Comparison of ENCODE assay signal across 15 cellular contexts in the genomic region with DNA sequence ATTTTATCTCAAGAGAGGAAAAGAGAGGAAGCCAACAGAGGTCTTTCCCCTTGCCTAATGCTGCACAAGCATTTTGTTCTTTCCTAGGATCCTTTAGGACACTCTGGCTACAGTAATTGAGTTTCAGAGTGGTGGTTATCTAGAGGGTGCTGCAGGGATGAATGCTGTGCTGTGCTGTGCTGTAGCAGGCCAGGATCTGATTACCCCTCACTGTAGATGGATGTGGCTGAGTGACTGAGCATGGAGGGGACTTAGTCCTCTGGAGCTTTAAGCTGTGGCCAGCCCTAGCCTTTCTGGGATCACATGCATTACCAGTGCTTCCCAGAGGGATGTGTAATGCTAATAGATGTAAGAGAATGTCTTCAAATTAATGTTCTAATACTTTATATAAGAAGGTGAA.
A peak's percentile ranks its signal among the peaks of the same experiment; 100 is the strongest.
DNase-seq lines count a peak whose midpoint lies in the region; ATAC-seq lines count a peak whose summit lies in the region.
"Had no signal": no experiment of that assay in that cellular context is flagged by ENCODE, and none has a peak within 500 bp of the region (broad histone marks: within the 10 kb centered on the region; RNA-seq: fewer than 3 reads in every experiment).

No MANE protein-coding gene starts in this region.

- no peak overlapping the region for H3K4me3 ChIP-seq in mesendoderm (ENCODE audit: low read length)

- peak overlapping the region; percentile 43 for H3K4me3 Mint-ChIP-seq in activated naive CD4-positive, alpha-beta T cell treated with anti-CD3 and anti-CD28 coated beads, Interleukin-2, amount 50 U/mL, for 24 hours
- H3K4me3 Mint-ChIP-seq in T-cell: peak overlapping the region in 1 of 3 donors; percentile 77

- H3K9ac ChIP-seq in mesendoderm (ENCODE audit: low read length): no peak overlapping the region

- H3K27me3 Mint-ChIP-seq in activated naive CD4-positive, alpha-beta T cell treated with anti-CD3 and anti-CD28 coated beads, Interleukin-2, amount 50 U/mL, for 24 hours: no peaks in the 10 kb centered on the region
- no peaks in the 10 kb centered on the region for H3K27me3 Mint-ChIP-seq in T-cell

- no peak overlapping the region for H4K8ac ChIP-seq in mesendoderm (ENCODE audit: low read depth, low read length)

- H3K79me1 ChIP-seq in mesendoderm (ENCODE audit: low read length): no peaks in the 10 kb centered on the region

- no peaks in the 10 kb centered on the region for H3K27me3 ChIP-seq in mesendoderm (ENCODE audit: insufficient read depth, low read length, poor library complexity)

- H3K18ac ChIP-seq in mesendoderm (ENCODE audit: low read length): no peak overlapping the region

- H2BK120ac ChIP-seq in mesendoderm (ENCODE audit: low read depth, low read length): no peak overlapping the region

- DNase-seq in activated naive CD4-positive, alpha-beta T cell treated with anti-CD3 and anti-CD28 coated beads, Interleukin-2, amount 50 U/mL, for 72 hours (ENCODE audit: low spot score in 2 of 2): no peak
- DNase-seq in T-cell: no peak
- peak; percentile 13 for DNase-seq in mesendoderm
- no peak for DNase-seq in sciatic nerve (ENCODE audit: low spot score)
- DNase-seq in NCI-H2029 (lab: John Stamatoyannopoulos, UW): no peak
- no peak for DNase-seq in T-helper 9 cell
- DNase-seq: NCI-H1105, NCI-H1694 treated with DMSO at 0.1 percent for 48 hours, NCI-H226, NCI-H524, PC-3, RPMI8226, SIG-M5 had no signal

- no peaks in the 10 kb centered on the region for H3K36me3 ChIP-seq in mesendoderm (ENCODE audit: control insufficient read depth, insufficient read depth, low read length)

- H3K36me3 Mint-ChIP-seq in activated naive CD4-positive, alpha-beta T cell treated with anti-CD3 and anti-CD28 coated beads, Interleukin-2, amount 50 U/mL, for 24 hours: peaks cover 2% of the 10 kb centered on the region
- peaks cover 0 to 7% of the 10 kb centered on the region in 2 donors for H3K36me3 Mint-ChIP-seq in activated naive CD4-positive, alpha-beta T cell treated with anti-CD3 and anti-CD28 coated beads, Interleukin-2, amount 50 U/mL, for 72 hours
- H3K36me3 Mint-ChIP-seq in T-cell: peaks cover 3% of the 10 kb centered on the region

- POLR2A ChIA-PET in T-cell (lab: Charles Lee): no interaction called here

- no peak overlapping the region for H3K23ac ChIP-seq in mesendoderm (ENCODE audit: low read length)

- no peak overlapping the region for H2BK5ac ChIP-seq in mesendoderm (ENCODE audit: low read length)

- H3K9me3 Mint-ChIP-seq in activated naive CD4-positive, alpha-beta T cell treated with anti-CD3 and anti-CD28 coated beads, Interleukin-2, amount 50 U/mL, for 24 hours: no peaks in the 10 kb centered on the region
- H3K9me3 Mint-ChIP-seq in activated naive CD4-positive, alpha-beta T cell treated with anti-CD3 and anti-CD28 coated beads, Interleukin-2, amount 50 U/mL, for 72 hours: peaks cover 4 to 5% of the 10 kb centered on the region in 2 donors
- no peaks in the 10 kb centered on the region for H3K9me3 Mint-ChIP-seq in T-cell

- intact Hi-C loops in sciatic nerve (cut with DNase I): no loop called here

- H3K4me1 Mint-ChIP-seq in activated naive CD4-positive, alpha-beta T cell treated with anti-CD3 and anti-CD28 coated beads, Interleukin-2, amount 50 U/mL, for 24 hours: peaks cover 74% of the 10 kb centered on the region
- peaks cover 55 to 76% (median 66%) of the 10 kb centered on the region in 3 donors for H3K4me1 Mint-ChIP-seq in T-cell

- ATAC-seq in activated naive CD4-positive, alpha-beta T cell treated with anti-CD3 and anti-CD28 coated beads, Interleukin-2, amount 50 U/mL, for 72 hours: no peak
- ATAC-seq in T-cell (replicated peaks in 1 of 4) (no peak), sciatic nerve (peak; percentile 13), GM19023 (IDR thresholded peaks at IDR 0.05; ENCODE audit: unreplicated experiment) (no peak)
- ATAC-seq: PC-3 had no signal

- no peaks in the 10 kb centered on the region for H3K79me2 ChIP-seq in mesendoderm (ENCODE audit: control insufficient read depth, insufficient read depth, low read length)

- H3K27ac ChIP-seq in mesendoderm (ENCODE audit: low read depth, low read length): no peak overlapping the region

- H3K4me1 ChIP-seq in mesendoderm (ENCODE audit: control insufficient read depth, low read depth, low read length): peaks cover 4% of the 10 kb centered on the region

- H2AK5ac ChIP-seq in mesendoderm (ENCODE audit: low read length): no peak overlapping the region

- peak overlapping the region; percentile 96 for H3K27ac Mint-ChIP-seq in activated naive CD4-positive, alpha-beta T cell treated with anti-CD3 and anti-CD28 coated beads, Interleukin-2, amount 50 U/mL, for 24 hours
- no peak overlapping the region for H3K27ac Mint-ChIP-seq in activated naive CD4-positive, alpha-beta T cell treated with anti-CD3 and anti-CD28 coated beads, Interleukin-2, amount 50 U/mL, for 72 hours
- peak overlapping the region; percentile 92 to 99 for H3K27ac Mint-ChIP-seq in T-cell

- CTCF ChIA-PET in T-cell (lab: Charles Lee): interaction anchor here in 1 of 2 donors (0.7 to 1.1 kb wide), 3 partner anchors 10 to 24 kb away, joined by 3 to 4 read pairs (median 3); no protein-coding TSS in a partner anchor

- H3K4ac ChIP-seq in mesendoderm (ENCODE audit: low read depth, low read length): no peak overlapping the region

- H4K5ac ChIP-seq in mesendoderm (ENCODE audit: low read length): no peak overlapping the region

- no peak overlapping the region for H3K4me2 ChIP-seq in mesendoderm (ENCODE audit: low read length)

- H3K56ac ChIP-seq in mesendoderm (ENCODE audit: low read length): peak overlapping the region; percentile 22

- no peak overlapping the region for H2BK15ac ChIP-seq in mesendoderm (replicated peaks; ENCODE audit: low read depth)

Comparison
In these comparisons a context has a peak if more than half of its experiments do, and no peak if none do; other contexts are left out.
1. H3K27ac Mint-ChIP-seq: peak in activated naive CD4-positive, alpha-beta T cell treated with anti-CD3 and anti-CD28 coated beads, Interleukin-2, amount 50 U/mL, for 24 hours (single experiment) and T-cell (2 of 2); none in activated naive CD4-positive, alpha-beta T cell treated with anti-CD3 and anti-CD28 coated beads, Interleukin-2, amount 50 U/mL, for 72 hours (0 of 2).